In genomic region chr7:28362812-28363211, GRCh38 we compare ENCODE assay signal across 15 cellular contexts. TPM values are rescaled to one million over a fixed set of nuclear protein-coding genes. Genes with fewer than 3 reads are reported as not detected.
DNase-seq lines count a peak whose midpoint lies in the region; ATAC-seq and TF ChIP-seq lines count a peak whose summit lies in the region.
"Had no signal": no experiment of that assay in that cellular context is flagged by ENCODE, and none has a peak within 500 bp of the region (broad histone marks: within the 10 kb centered on the region; RNA-seq: fewer than 3 reads in every experiment).

No MANE protein-coding gene starts in this region.

- H3K36me3 Mint-ChIP-seq in CD8-positive, alpha-beta T cell, result no peaks in the 10 kb centered on the region
- no peaks in the 10 kb centered on the region for H3K36me3 Mint-ChIP-seq in activated CD4-positive, alpha-beta memory T cell treated with anti-CD3 and anti-CD28 coated beads for 36 hours

- H3K4me1 Mint-ChIP-seq in CD8-positive, alpha-beta T cell (ENCODE audit: low read depth), result peaks cover 2% of the 10 kb centered on the region
- no peaks in the 10 kb centered on the region for H3K4me1 Mint-ChIP-seq in activated CD4-positive, alpha-beta memory T cell treated with anti-CD3 and anti-CD28 coated beads for 36 hours (ENCODE audit: low read depth)

- H4K20me1 ChIP-seq in OCI-LY3 (ENCODE audit: insufficient read depth, low read length), result no peaks in the 10 kb centered on the region
- H4K20me1 ChIP-seq: BLaER1 treated with 17β-estradiol and CSF1 and Interleukin-3, amounts not matched to agents 10 nM and 100 nM had no signal

- peak; percentile 31; the same call in 1 of the 2 replicates for TF ChIP-seq CTCF in A673 (conservative IDR thresholded peaks at IDR 0.05; ENCODE audit: low read depth, low read length)
- peak; percentile 25 for TF ChIP-seq CTCF in GM06990 (IDR thresholded peaks at IDR 0.05; ENCODE audit: insufficient read depth, low read length, poor library complexity, severe bottlenecking)
- TF ChIP-seq CTCF in OCI-LY3 (IDR thresholded peaks at IDR 0.05; ENCODE audit: low read depth, low read length), result peak; percentile 20; the same call in 1 of the 2 replicates
- TF ChIP-seq CTCF in fibroblast of pulmonary artery (IDR thresholded peaks at IDR 0.05; ENCODE audit: low read length, missing control alignments), result peak; percentile 11
- no peak for TF ChIP-seq CTCF in CD8-positive, alpha-beta T cell (IDR thresholded peaks at IDR 0.05)

- ATAC-seq in CD8-positive, alpha-beta T cell, result no peak
- no peak for ATAC-seq in Right ventricle myocardium superior (ENCODE audit: poor library complexity)
- ATAC-seq in HG03520 (IDR thresholded peaks at IDR 0.05; ENCODE audit: unreplicated experiment), result no peak

- H3K4me3 ChIP-seq in A673 (ENCODE audit: low read depth, low read length, poor library complexity, severe bottlenecking), result no peak overlapping the region
- H3K4me3 ChIP-seq in GM06990 (replicated peaks; ENCODE audit: low read depth, low read length), result no peak overlapping the region
- no peak overlapping the region for H3K4me3 ChIP-seq in OCI-LY3 (ENCODE audit: low read length)
- H3K4me3 ChIP-seq in fibroblast of pulmonary artery (replicated peaks; ENCODE audit: low read depth, low read length), result no peak overlapping the region
- no peak overlapping the region for H3K4me3 ChIP-seq in CD8-positive, alpha-beta T cell (ENCODE audit: low read depth, low read length)
- H3K4me3 ChIP-seq: BLaER1 treated with 17β-estradiol and CSF1 and Interleukin-3, amounts not matched to agents 10 nM and 100 nM; prostate gland had no signal

- peaks cover 2% of the 10 kb centered on the region for H3K27me3 Mint-ChIP-seq in CD8-positive, alpha-beta T cell (ENCODE audit: low read depth)
- peaks cover 9% of the 10 kb centered on the region for H3K27me3 Mint-ChIP-seq in activated CD4-positive, alpha-beta memory T cell treated with anti-CD3 and anti-CD28 coated beads for 36 hours

- no peak overlapping the region for H2AFZ ChIP-seq in OCI-LY3 (ENCODE audit: low read depth, low read length)

- POLR2A ChIA-PET in A673 (lab: Charles Lee; ENCODE audit: low non-redundant PET), result no interaction called here
- POLR2A ChIA-PET in CD8-positive, alpha-beta T cell (lab: Charles Lee), result no interaction called here
- POLR2A ChIA-PET in activated CD4-positive, alpha-beta memory T cell treated with anti-CD3 and anti-CD28 coated beads for 36 hours (lab: Charles Lee), result no interaction called here

- H3K27ac ChIP-seq in A673 (ENCODE audit: low read depth, low read length, poor library complexity, severe bottlenecking) (no peak overlapping the region), OCI-LY3 (ENCODE audit: low read length) (no peak overlapping the region)
- no peak overlapping the region for H3K27ac ChIP-seq in CD8-positive, alpha-beta T cell (ENCODE audit: low read depth, low read length)
- H3K27ac ChIP-seq: BLaER1 treated with 17β-estradiol and CSF1 and Interleukin-3, amounts not matched to agents 10 nM and 100 nM; prostate gland had no signal

- H3K9ac ChIP-seq in OCI-LY3 (ENCODE audit: low read length), result no peak overlapping the region
- H3K9ac ChIP-seq: BLaER1 treated with 17β-estradiol and CSF1 and Interleukin-3, amounts not matched to agents 10 nM and 100 nM had no signal

- H3K4me3 Mint-ChIP-seq in CD8-positive, alpha-beta T cell, result no peak overlapping the region
- H3K4me3 Mint-ChIP-seq in activated CD4-positive, alpha-beta memory T cell treated with anti-CD3 and anti-CD28 coated beads for 36 hours, result no peak overlapping the region

- H3K36me3 ChIP-seq in A673 (ENCODE audit: insufficient read depth, low read length, poor library complexity, severe bottlenecking), result no peaks in the 10 kb centered on the region
- H3K36me3 ChIP-seq in GM06990 (ENCODE audit: control insufficient read depth, insufficient read depth, low read length), result no peaks in the 10 kb centered on the region
- H3K36me3 ChIP-seq in OCI-LY3 (replicated peaks; ENCODE audit: low read depth, low read length), result no peaks in the 10 kb centered on the region
- no peaks in the 10 kb centered on the region for H3K36me3 ChIP-seq in CD8-positive, alpha-beta T cell (ENCODE audit: insufficient read depth, low read length)
- H3K36me3 ChIP-seq: BLaER1 treated with 17β-estradiol and CSF1 and Interleukin-3, amounts not matched to agents 10 nM and 100 nM; prostate gland had no signal

- H3K79me2 ChIP-seq in OCI-LY3 (ENCODE audit: low read length), result no peaks in the 10 kb centered on the region

- H3K4me2 ChIP-seq in OCI-LY3 (ENCODE audit: low read length), result no peak overlapping the region

- H3K27ac Mint-ChIP-seq in CD8-positive, alpha-beta T cell, result no peak overlapping the region
- H3K27ac Mint-ChIP-seq in activated CD4-positive, alpha-beta memory T cell treated with anti-CD3 and anti-CD28 coated beads for 36 hours, result no peak overlapping the region

- DNase-seq in A673 (ENCODE audit: low spot score) (no peak), GM06990 (ENCODE audit: extremely low read depth, insufficient read length) (no peak), fibroblast of pulmonary artery (ENCODE audit: low read depth) (no peak), Right ventricle myocardium superior (no peak)
- DNase-seq in CD8-positive, alpha-beta T cell, result no peak
- no peak for DNase-seq in activated CD4-positive, alpha-beta memory T cell treated with anti-CD3 and anti-CD28 coated beads for 36 hours
- DNase-seq: activated CD4-positive, alpha-beta T cell treated with anti-CD3 and anti-CD28 coated beads, Interleukin-2, amount 50 U/mL, for 1 hour; hippocampal formation; NCI-H1930; NCI-H526 treated with DMSO at 0.1 percent for 48 hours; SHP77 had no signal

- H3K4me1 ChIP-seq in A673 (ENCODE audit: insufficient read depth, low read length, poor library complexity, severe bottlenecking), result no peaks in the 10 kb centered on the region
- H3K4me1 ChIP-seq in OCI-LY3 (ENCODE audit: low read length), result peaks cover 3% of the 10 kb centered on the region; the same call in 1 of the 2 replicates
- no peaks in the 10 kb centered on the region for H3K4me1 ChIP-seq in CD8-positive, alpha-beta T cell (ENCODE audit: insufficient read depth, low read length)
- H3K4me1 ChIP-seq: prostate gland had no signal

- intact Hi-C loops in A673 (cut with micrococcal nuclease; ENCODE audit: unreplicated experiment), result no loop called here
- intact Hi-C loops in CD8-positive, alpha-beta T cell (cut with DNase I, micrococcal nuclease), result loop anchor here in 1 of 2 experiments (5.0 kb wide), 1 partner anchor 66 kb away; no protein-coding TSS in a partner anchor
- intact Hi-C loops in activated CD4-positive, alpha-beta memory T cell treated with anti-CD3 and anti-CD28 coated beads for 36 hours (cut with micrococcal nuclease), result no loop called here
- intact Hi-C loops in Right ventricle myocardium superior (cut with DNase I), result no loop called here

- H3K9me3 ChIP-seq in A673 (ENCODE audit: low read depth, low read length, poor library complexity, severe bottlenecking) (no peaks in the 10 kb centered on the region), OCI-LY3 (ENCODE audit: insufficient read depth, low read length) (no peaks in the 10 kb centered on the region)
- H3K9me3 ChIP-seq in CD8-positive, alpha-beta T cell (ENCODE audit: low read length), result no peaks in the 10 kb centered on the region
- H3K9me3 ChIP-seq: prostate gland had no signal

- H3K9me3 Mint-ChIP-seq in CD8-positive, alpha-beta T cell, result peaks cover 12% of the 10 kb centered on the region
- peaks cover 11% of the 10 kb centered on the region for H3K9me3 Mint-ChIP-seq in activated CD4-positive, alpha-beta memory T cell treated with anti-CD3 and anti-CD28 coated beads for 36 hours

- BruUV-seq in A673 (replicated peaks; lab: Mats Ljungman, UMichigan), result no TSS peak

- CTCF ChIA-PET in A673 (lab: Charles Lee), result no interaction called here
- CTCF ChIA-PET in CD8-positive, alpha-beta T cell (lab: Charles Lee), result interaction anchor here (0.7 to 1.3 kb wide), 4 partner anchors 10 to 25 kb away, joined by 3 to 4 read pairs (median 3); no protein-coding TSS in a partner anchor
- CTCF ChIA-PET in activated CD4-positive, alpha-beta memory T cell treated with anti-CD3 and anti-CD28 coated beads for 36 hours (lab: Charles Lee), result interaction anchor here (0.5 to 4.5 kb wide), 6 partner anchors 15 to 491 kb away, joined by 3 to 23 read pairs (median 3); no protein-coding TSS in a partner anchor

- H3K27me3 ChIP-seq in A673 (replicated peaks; ENCODE audit: insufficient read depth, low read depth, low read length, poor library complexity), result no peaks in the 10 kb centered on the region
- peaks cover 2% of the 10 kb centered on the region for H3K27me3 ChIP-seq in GM06990 (replicated peaks; ENCODE audit: control insufficient read depth, insufficient read depth, low read length)
- H3K27me3 ChIP-seq in OCI-LY3 (ENCODE audit: low read depth, low read length), result 0 out of 2 replicates have a peak, but pooled peaks cover 10% of the 10 kb centered on the region
- H3K27me3 ChIP-seq in CD8-positive, alpha-beta T cell (ENCODE audit: insufficient read depth, low read length), result no peaks in the 10 kb centered on the region
- H3K27me3 ChIP-seq: BLaER1 treated with 17β-estradiol and CSF1 and Interleukin-3, amounts not matched to agents 10 nM and 100 nM had no signal

RNA-seq across cellular contexts. Expression of gene CREB5, which starts 49.5 kb away (rescaled TPM):
- total RNA-seq in A673 (2021) (7.1 and 10.3 TPM in 2 replicates), Right ventricle myocardium superior (4.7 TPM)
- not detected for total RNA-seq in CD8-positive, alpha-beta T cell
- total RNA-seq in activated CD4-positive, alpha-beta memory T cell treated with anti-CD3 and anti-CD28 coated beads for 36 hours, result under 1 TPM; 0.15 to 0.52 TPM
